8 cellular contexts compared by ENCODE assay signal in genomic region chr11:6357222-6357621, GRCh38. TPM values are rescaled to one million over a fixed set of nuclear protein-coding genes. Genes with fewer than 3 reads are reported as not detected.
DNase-seq lines count a peak whose midpoint lies in the region; ATAC-seq and TF ChIP-seq lines count a peak whose summit lies in the region.

No MANE protein-coding gene starts in this region.

- TF ChIP-seq CTCF in fibroblast of mammary gland (conservative IDR thresholded peaks at IDR 0.05; ENCODE audit: control insufficient read depth, insufficient read depth, low read depth, low read length) (no peak), GM13976 (IDR thresholded peaks at IDR 0.05; ENCODE audit: borderline replicate concordance, control extremely low read depth, extremely low read depth, insufficient read depth, missing control alignments) (no peak), prostate gland (IDR thresholded peaks at IDR 0.05) (no peak)

- H3K4me3 ChIP-seq in SJSA1 (no peak overlapping the region), fibroblast of mammary gland (ENCODE audit: control insufficient read depth, low read depth, low read length) (no peak overlapping the region), prostate gland (no peak overlapping the region)

- H3K27ac ChIP-seq in SJSA1: peak overlapping the region; percentile 90
- H3K27ac ChIP-seq in prostate gland: no peak overlapping the region

- in situ Hi-C loops in GM13976 (cut with MboI; ENCODE audit: low sequenced_read_pairs, unreplicated experiment): no loop called here

- H3K4me1 ChIP-seq in SJSA1 (replicated peaks) (peaks cover 47% of the 10 kb centered on the region), prostate gland (replicated peaks) (no peaks in the 10 kb centered on the region)

- H3K36me3 ChIP-seq in SJSA1 (no peaks in the 10 kb centered on the region), prostate gland (no peaks in the 10 kb centered on the region)

- ATAC-seq in GM21723 (IDR thresholded peaks at IDR 0.05; ENCODE audit: unreplicated experiment): no peak

- WGBS in prostate gland: 31% methylated on average over 9 of the region's 9 CpGs

- peak; percentile 73 for DNase-seq in GM04504 (ENCODE audit: low read depth)
- DNase-seq in SJSA1 (ENCODE audit: low read depth in 1 of 2, low spot score in 2 of 2): peak; percentile 86 to 89
- peak; percentile 96 for DNase-seq in fibroblast of mammary gland (ENCODE audit: low read depth)
- DNase-seq in smooth muscle cell of the brain vasculature (ENCODE audit: low read depth, low spot score): peak; percentile 10
- no peak for DNase-seq in NCI-H524 (lab: John Stamatoyannopoulos, UW)
- no peak for DNase-seq in GM13976 (ENCODE audit: low spot score)
- no peak for DNase-seq in prostate gland (ENCODE audit: low spot score)

- no peaks in the 10 kb centered on the region for H3K27me3 ChIP-seq in SJSA1 (replicated peaks)
- H3K27me3 ChIP-seq in prostate gland (replicated peaks; ENCODE audit: insufficient read depth): no peaks in the 10 kb centered on the region

- intact Hi-C loops in prostate gland (cut with DNase I): no loop called here

- TF ChIP-seq POLR2A in prostate gland (IDR thresholded peaks at IDR 0.05): no peak

- H3K9me3 ChIP-seq in SJSA1 (replicated peaks): no peaks in the 10 kb centered on the region
- no peaks in the 10 kb centered on the region for H3K9me3 ChIP-seq in prostate gland

RNA-seq across cellular contexts. Expression of gene SMPD1, which starts 33.1 kb away (rescaled TPM):
- 38.9 and 57.9 TPM in 2 replicates for total RNA-seq in SJSA1 (2014; rRNA removed; shearing (Covaris generic))
- total RNA-seq in prostate gland: 10 to 100 TPM; 51.7 to 59.2 TPM

RNA-seq across cellular contexts. Expression of gene CAVIN3, which starts 36.9 kb away (rescaled TPM):
- total RNA-seq in SJSA1 (2014; rRNA removed; shearing (Covaris generic)): 174 and 307 TPM in 2 replicates
- 10 to 100 TPM; 46.1 to 92.4 TPM for total RNA-seq in prostate gland

Comparison
In these comparisons a context has a peak if more than half of its experiments do, and no peak if none do; other contexts are left out.
1. DNase-seq: peak in GM04504 (single experiment), SJSA1 (2 of 2), fibroblast of mammary gland (single experiment) and smooth muscle cell of the brain vasculature (single experiment); none in NCI-H524 (0 of 2), GM13976 (single experiment) and prostate gland (single experiment).